In the genomic region with DNA sequence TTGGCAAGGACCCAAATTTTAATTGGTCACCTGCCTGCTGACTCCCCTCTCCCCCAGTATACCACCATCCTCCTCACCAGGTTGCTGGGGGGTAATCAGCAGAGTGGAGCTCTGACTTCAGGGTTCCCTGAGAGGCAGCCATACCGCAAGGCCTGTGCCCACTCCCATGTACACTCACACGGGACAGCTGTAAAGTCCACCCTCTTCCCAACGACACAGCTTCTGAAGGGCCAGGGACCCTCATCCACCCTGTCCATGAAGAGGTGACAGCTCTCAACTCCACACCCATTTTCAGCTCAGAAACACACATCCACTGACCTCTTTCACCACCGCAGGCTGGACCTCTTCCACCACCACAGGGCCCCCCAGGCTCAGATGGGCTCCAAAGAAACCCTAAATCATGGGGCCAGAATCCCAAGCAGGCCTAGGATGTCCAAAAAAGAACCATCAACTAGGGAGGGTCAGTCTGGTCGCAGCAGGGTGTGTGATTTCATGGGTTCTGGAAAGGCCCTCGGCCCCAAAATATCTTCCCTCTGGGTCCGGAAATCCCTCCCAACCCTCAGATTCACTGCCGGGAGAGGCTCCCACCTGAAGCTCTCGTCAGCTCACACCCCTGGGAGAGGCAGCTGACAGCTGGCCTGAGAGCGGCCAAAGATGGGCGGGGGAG, we compare ENCODE assay signal across 11 cellular contexts. TPM values are rescaled to one million over a fixed set of nuclear protein-coding genes. Genes with fewer than 3 reads are reported as not detected.
DNase-seq lines count a peak whose midpoint lies in the region; ATAC-seq and TF ChIP-seq lines count a peak whose summit lies in the region.
"Had no signal": no experiment of that assay in that cellular context is flagged by ENCODE, and none has a peak within 500 bp of the region (broad histone marks: within the 10 kb centered on the region; RNA-seq: fewer than 3 reads in every experiment).

No MANE protein-coding gene starts in this region.

- no peak for ATAC-seq in gastroesophageal sphincter
- no peak for ATAC-seq in GM21723 (IDR thresholded peaks at IDR 0.05; ENCODE audit: unreplicated experiment)
- no peak for ATAC-seq in left lobe of liver

- no peak overlapping the region for H2AFZ ChIP-seq in parathyroid adenoma

- H3K36me3 ChIP-seq in GM06990 (ENCODE audit: control insufficient read depth, insufficient read depth, low read length) (peaks cover 18% of the 10 kb centered on the region), gastroesophageal sphincter (peaks cover 0 to 5% of the 10 kb centered on the region in 2 donors), parathyroid adenoma (ENCODE audit: control insufficient read depth, insufficient read depth, low read length) (no peaks in the 10 kb centered on the region), ovary (no peaks in the 10 kb centered on the region)

- H3K9me3 ChIP-seq in gastroesophageal sphincter (no peaks in the 10 kb centered on the region), parathyroid adenoma (ENCODE audit: control insufficient read depth, low read length) (no peaks in the 10 kb centered on the region), ovary (no peaks in the 10 kb centered on the region)

- TF ChIP-seq EP300 in gastroesophageal sphincter (IDR thresholded peaks at IDR 0.05) (no peak), ovary (IDR thresholded peaks at IDR 0.05) (no peak)

- DNase-seq in GM06990 (ENCODE audit: extremely low read depth, insufficient read length), result no peak
- DNase-seq in RWPE1 (ENCODE audit: low spot score), result no peak
- DNase-seq in ovary, result no peak
- no peak for DNase-seq in activated gamma-delta T cell treated with Interleukin-2 at 50 U/mL for 16 hours
- no peak for DNase-seq in left lobe of liver (ENCODE audit: low spot score)

- H3K4me1 ChIP-seq in gastroesophageal sphincter (peaks cover 0 to 81% (median 43%) of the 10 kb centered on the region in 3 donors), parathyroid adenoma (peaks cover 16% of the 10 kb centered on the region), ovary (ENCODE audit: insufficient read depth) (peaks cover 1% of the 10 kb centered on the region)

- POLR2A ChIA-PET in RWPE1 (lab: Yijun Ruan, JAX; ENCODE audit: low non-redundant PET), result interaction anchor here (0.6 to 1.2 kb wide), 4 partner anchors 14 to 633 kb away, joined by 3 to 4 read pairs (median 3); partner anchors contain the start of genes OARD1 and TAF8

- TF ChIP-seq CTCF in GM06990 (IDR thresholded peaks at IDR 0.05; ENCODE audit: insufficient read depth, low read length, poor library complexity, severe bottlenecking), result no peak
- no peak for TF ChIP-seq CTCF in RWPE1 (conservative IDR thresholded peaks at IDR 0.05; ENCODE audit: low read depth)
- no peak for TF ChIP-seq CTCF in gastroesophageal sphincter (IDR thresholded peaks at IDR 0.05)
- TF ChIP-seq CTCF in parathyroid adenoma (IDR thresholded peaks at IDR 0.05), result no peak
- no peak for TF ChIP-seq CTCF in ovary (IDR thresholded peaks at IDR 0.05)

- TF ChIP-seq POLR2A in gastroesophageal sphincter (IDR thresholded peaks at IDR 0.05), result no peak
- no peak for TF ChIP-seq POLR2A in ovary (IDR thresholded peaks at IDR 0.05)

- H3K4me3 ChIP-seq in GM06990 (replicated peaks; ENCODE audit: low read depth, low read length) (peak overlapping the region; percentile 77), gastroesophageal sphincter (peak overlapping the region in 1 of 2 donors; percentile 6), parathyroid adenoma (ENCODE audit: low read depth, low read length) (no peak overlapping the region), ovary (no peak overlapping the region)

- no CpG with 5 or more reads among the region's 11 CpGs for WGBS in gastroesophageal sphincter (ENCODE audit: low coverage in 1 of 2), 2 donors
- WGBS in ovary, 3 donors, result 83 to 94% (median 88%) methylated on average over 11 of the region's 11 CpGs

- CTCF ChIA-PET in RWPE1 (lab: Yijun Ruan, JAX), result interaction anchor here (0.6 to 1.8 kb wide), 6 partner anchors 11 to 280 kb away, joined by 3 to 11 read pairs (median 5); no protein-coding TSS in a partner anchor

- H3K4me2 ChIP-seq in parathyroid adenoma (ENCODE audit: low read length), result no peak overlapping the region

- H3K27ac ChIP-seq in RWPE1 (peak overlapping the region; percentile 96), gastroesophageal sphincter (peak overlapping the region; percentile 50 to 91 (median 80)), parathyroid adenoma (peak overlapping the region; percentile 21), ovary (no peak overlapping the region)

- no peak overlapping the region for H3K9ac ChIP-seq in parathyroid adenoma

- peaks cover 57% of the 10 kb centered on the region for H3K79me2 ChIP-seq in parathyroid adenoma

- intact Hi-C loops in ovary (cut with DNase I), result no loop called here

- H3K27me3 ChIP-seq in GM06990 (replicated peaks; ENCODE audit: control insufficient read depth, insufficient read depth, low read length) (no peaks in the 10 kb centered on the region), gastroesophageal sphincter (no peaks in the 10 kb centered on the region), parathyroid adenoma (ENCODE audit: control insufficient read depth, insufficient read depth, low read length) (no peaks in the 10 kb centered on the region), ovary (no peaks in the 10 kb centered on the region)

RNA-seq across cellular contexts. Expression of gene TFEB, which starts 29.9 kb away (rescaled TPM):
- total RNA-seq in gastroesophageal sphincter (10 to 100 TPM; 16.6 to 42.8 (median 26.1) TPM), ovary (10 to 100 TPM in 4 of 7 donors, 1 to 10 TPM in 3; 7.3 to 14.9 (median 10.3) TPM), left lobe of liver (8.9 TPM)
- 1 to 10 TPM; 2.8 to 6.9 TPM for polyA plus RNA-seq in ovary

RNA-seq across cellular contexts. Expression of gene PGC, which starts 41.7 kb away (rescaled TPM):
- total RNA-seq in gastroesophageal sphincter (under 1 TPM in 1 of 4 donors, not detected in 3; 0.62 TPM), ovary (under 1 TPM in 2 of 7 donors, not detected in 5; 0.53 to 0.94 TPM), left lobe of liver (0.63 TPM)
- under 1 TPM in 1 of 2 donors, not detected in 1; 0.81 TPM for polyA plus RNA-seq in ovary
- total RNA-seq: CD4-positive, alpha-beta T cell; M059J; subcutaneous adipose tissue had no signal

Comparison
In these comparisons a context has a peak if more than half of its experiments do, and no peak if none do; other contexts are left out.
1. H3K27ac ChIP-seq: peak in RWPE1 (single experiment), gastroesophageal sphincter (4 of 4) and parathyroid adenoma (single experiment); none in ovary (0 of 2).